15 cellular contexts compared by ENCODE assay signal in genomic region chr1:107659961-107660360, GRCh38.
DNase-seq lines count a peak whose midpoint lies in the region; ATAC-seq and TF ChIP-seq lines count a peak whose summit lies in the region.
"Had no signal": no experiment of that assay in that cellular context is flagged by ENCODE, and none has a peak within 500 bp of the region (broad histone marks: within the 10 kb centered on the region; RNA-seq: fewer than 3 reads in every experiment).

No MANE protein-coding gene starts in this region.

- H3K27me3 Mint-ChIP-seq in natural killer cell (ENCODE audit: low read depth in 2 of 2), result no peaks in the 10 kb centered on the region
- no peaks in the 10 kb centered on the region for H3K27me3 Mint-ChIP-seq in natural killer cell treated with Interleukin-12 subunit alpha and Interleukin-12 subunit beta and Interleukin-15 and Interleukin-18, amount 100 ng/mL, for 72 hours
- no peaks in the 10 kb centered on the region for H3K27me3 Mint-ChIP-seq in neural crest cell (ENCODE audit: low read depth)
- H3K27me3 Mint-ChIP-seq: CD4-positive, alpha-beta T cell had no signal

- no peak for ATAC-seq in natural killer cell
- ATAC-seq in natural killer cell treated with Interleukin-12 subunit alpha and Interleukin-12 subunit beta and Interleukin-15 and Interleukin-18, amount 100 ng/mL, for 72 hours, result no peak
- ATAC-seq: A549 had no signal

- no peak overlapping the region for H3K4me3 ChIP-seq in epithelial cell of esophagus (ENCODE audit: low read length)
- H3K4me3 ChIP-seq: A549 had no signal

- intact Hi-C loops in natural killer cell (cut with micrococcal nuclease), result no loop called here

- H3K9me3 Mint-ChIP-seq in natural killer cell, result no peaks in the 10 kb centered on the region
- H3K9me3 Mint-ChIP-seq in natural killer cell treated with Interleukin-12 subunit alpha and Interleukin-12 subunit beta and Interleukin-15 and Interleukin-18, amount 100 ng/mL, for 72 hours, result no peaks in the 10 kb centered on the region
- H3K9me3 Mint-ChIP-seq in neural crest cell, result no peaks in the 10 kb centered on the region
- H3K9me3 Mint-ChIP-seq: CD4-positive, alpha-beta T cell; H9 had no signal

- no peak for DNase-seq in natural killer cell
- DNase-seq in natural killer cell treated with Interleukin-12 subunit alpha and Interleukin-12 subunit beta and Interleukin-15 and Interleukin-18, amount 100 ng/mL, for 72 hours (ENCODE audit: low spot score), result no peak
- DNase-seq in epithelial cell of esophagus (ENCODE audit: low read depth), result peak; percentile 61
- no peak for DNase-seq in neural crest cell (ENCODE audit: low read depth, low spot score)
- DNase-seq in NCI-H1694 treated with DMSO at 0.1 percent for 48 hours (lab: John Stamatoyannopoulos, UW), result no peak
- no peak for DNase-seq in effector CD8-positive, alpha-beta T cell (lab: John Stamatoyannopoulos, UW)
- DNase-seq in retina, result no peak
- DNase-seq: AML-193; Caco-2; CD4-positive, alpha-beta T cell; DMS153; DMS79; GDM1; H9 had no signal

- H3K4me3 Mint-ChIP-seq in natural killer cell, result no peak overlapping the region
- no peak overlapping the region for H3K4me3 Mint-ChIP-seq in natural killer cell treated with Interleukin-12 subunit alpha and Interleukin-12 subunit beta and Interleukin-15 and Interleukin-18, amount 100 ng/mL, for 72 hours
- H3K4me3 Mint-ChIP-seq in neural crest cell, result no peak overlapping the region
- H3K4me3 Mint-ChIP-seq: CD4-positive, alpha-beta T cell; H9 had no signal

- peak overlapping the region; percentile 4 to 15 for H3K27ac Mint-ChIP-seq in natural killer cell
- no peak overlapping the region for H3K27ac Mint-ChIP-seq in natural killer cell treated with Interleukin-12 subunit alpha and Interleukin-12 subunit beta and Interleukin-15 and Interleukin-18, amount 100 ng/mL, for 72 hours
- H3K27ac Mint-ChIP-seq in neural crest cell (ENCODE audit: unreplicated experiment), result peak overlapping the region; percentile 95
- H3K27ac Mint-ChIP-seq: CD4-positive, alpha-beta T cell had no signal

- no peak for TF ChIP-seq CTCF in natural killer cell (IDR thresholded peaks at IDR 0.05)
- no peak for TF ChIP-seq CTCF in epithelial cell of esophagus (IDR thresholded peaks at IDR 0.05; ENCODE audit: insufficient read depth, low read depth, low read length, missing control alignments)
- no peak for TF ChIP-seq CTCF in neural crest cell (conservative IDR thresholded peaks at IDR 0.05)

- peaks cover 24 to 28% of the 10 kb centered on the region in 2 donors for H3K4me1 Mint-ChIP-seq in natural killer cell
- peaks cover 0 to 3% of the 10 kb centered on the region in 2 donors for H3K4me1 Mint-ChIP-seq in natural killer cell treated with Interleukin-12 subunit alpha and Interleukin-12 subunit beta and Interleukin-15 and Interleukin-18, amount 100 ng/mL, for 72 hours (ENCODE audit: low read depth in 2 of 2)
- peaks cover 3% of the 10 kb centered on the region for H3K4me1 Mint-ChIP-seq in neural crest cell
- H3K4me1 Mint-ChIP-seq: H9 had no signal

- H3K36me3 Mint-ChIP-seq in natural killer cell (peaks cover 7% of the 10 kb centered on the region), neural crest cell (ENCODE audit: low read depth) (peaks cover 2% of the 10 kb centered on the region)
- no peaks in the 10 kb centered on the region for H3K36me3 Mint-ChIP-seq in natural killer cell treated with Interleukin-12 subunit alpha and Interleukin-12 subunit beta and Interleukin-15 and Interleukin-18, amount 100 ng/mL, for 72 hours

Comparison
In these comparisons a context has a peak if more than half of its experiments do, and no peak if none do; other contexts are left out.
1. H3K27ac Mint-ChIP-seq: peak in natural killer cell (2 of 2) and neural crest cell (single experiment); none in natural killer cell treated with Interleukin-12 subunit alpha and Interleukin-12 subunit beta and Interleukin-15 and Interleukin-18, amount 100 ng/mL, for 72 hours (0 of 2).